Comparison of ENCODE assay signal across 24 cellular contexts in the genomic region with DNA sequence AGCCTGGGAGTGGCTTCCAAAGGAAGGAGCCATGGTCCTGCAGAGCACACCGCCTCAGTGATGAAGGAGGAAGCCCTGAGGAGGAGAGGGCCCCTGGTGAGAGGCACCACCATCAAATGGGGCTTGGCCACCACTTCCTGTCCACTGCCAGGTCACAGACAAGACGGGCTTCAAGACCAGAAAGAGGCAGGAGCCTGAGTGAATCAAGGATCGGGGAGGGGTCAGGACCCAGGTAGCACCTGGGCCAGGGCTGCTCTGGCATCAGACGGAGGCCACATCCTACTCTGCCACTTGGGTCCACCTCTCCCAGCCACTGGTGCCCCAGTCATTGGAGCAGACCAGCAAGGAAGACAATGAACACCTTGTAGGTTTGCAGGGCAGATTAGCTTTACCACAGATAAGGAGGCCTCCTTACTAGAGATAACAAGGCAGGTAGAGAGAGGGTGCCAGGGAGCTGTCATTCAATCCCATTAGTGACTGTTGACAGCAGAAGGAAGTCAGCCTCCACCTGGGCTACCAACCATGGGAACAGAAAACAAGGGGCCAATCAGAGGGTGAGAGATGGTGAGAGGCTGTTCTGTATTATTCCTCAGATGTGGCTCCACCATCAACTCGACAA.
DNase-seq lines count a peak whose midpoint lies in the region; ATAC-seq, FAIRE-seq and TF ChIP-seq lines count a peak whose summit lies in the region.
"Had no signal": no experiment of that assay in that cellular context is flagged by ENCODE, and none has a peak within 500 bp of the region (broad histone marks: within the 10 kb centered on the region; RNA-seq: fewer than 3 reads in every experiment).

No MANE protein-coding gene starts in this region.

- no peaks in the 10 kb centered on the region for H3K27me3 Mint-ChIP-seq in chondrocyte (ENCODE audit: low read depth)
- H3K27me3 Mint-ChIP-seq in immature natural killer cell (ENCODE audit: low read depth in 3 of 3) = peaks cover 0 to 3% (median 2%) of the 10 kb centered on the region in 3 donors
- H3K27me3 Mint-ChIP-seq: CD4-positive, alpha-beta memory T cell had no signal

- H3K9me3 ChIP-seq in body of pancreas = no peaks in the 10 kb centered on the region
- H3K9me3 ChIP-seq: BLaER1 treated with 17β-estradiol and CSF1 and Interleukin-3, amounts not matched to agents 10 nM and 100 nM had no signal

- peaks cover 0 to 39% of the 10 kb centered on the region in 2 donors for H3K36me3 ChIP-seq in body of pancreas (replicated peaks in 1 of 2; ENCODE audit: insufficient read depth in 1 of 2, low read depth in 2 of 2)

- DNase-seq in NCI-H2171 treated with DMSO at 0.1 percent for 48 hours (lab: John Stamatoyannopoulos, UW) = peak; percentile 11
- DNase-seq in NCI-H2171 (lab: John Stamatoyannopoulos, UW) = no peak
- DNase-seq in chondrocyte (ENCODE audit: low spot score) = no peak
- DNase-seq in omental fat pad (ENCODE audit: low spot score) = peak; percentile 2
- DNase-seq in retina = no peak
- DNase-seq in body of pancreas = no peak
- DNase-seq in GM12892 (ENCODE audit: insufficient read length) = no peak
- no peak for DNase-seq in immature natural killer cell
- DNase-seq: ACHN; CD4-positive, alpha-beta memory T cell; DMS153; Karpas-422; MV-4-11; NCI-H1105 treated with DMSO at 0.1 percent for 48 hours; NCI-H2029 treated with DMSO at 0.1 percent for 48 hours; NCI-H446; NCI-H526; Right ventricle myocardium superior had no signal

- no peak overlapping the region for H3K4me3 ChIP-seq in body of pancreas
- H3K4me3 ChIP-seq: BLaER1 treated with 17β-estradiol and CSF1 and Interleukin-3, amounts not matched to agents 10 nM and 100 nM had no signal

- peaks cover 55% of the 10 kb centered on the region for H3K4me1 Mint-ChIP-seq in chondrocyte (ENCODE audit: low read depth)
- no peaks in the 10 kb centered on the region for H3K4me1 Mint-ChIP-seq in immature natural killer cell
- H3K4me1 Mint-ChIP-seq: CD4-positive, alpha-beta memory T cell had no signal

- H3K27ac Mint-ChIP-seq in chondrocyte (ENCODE audit: unreplicated experiment) (peak overlapping the region; percentile 67), immature natural killer cell (no peak overlapping the region)
- H3K27ac Mint-ChIP-seq: CD4-positive, alpha-beta memory T cell had no signal

- TF ChIP-seq POLR2A in body of pancreas (IDR thresholded peaks at IDR 0.05) = no peak
- no peak for TF ChIP-seq POLR2A in GM12892 (IDR thresholded peaks at IDR 0.05; ENCODE audit: low read depth, low read length)

- H3K27ac ChIP-seq in body of pancreas = no peak overlapping the region
- H3K27ac ChIP-seq: 22Rv1 had no signal

- no peaks in the 10 kb centered on the region for H3K27me3 ChIP-seq in body of pancreas
- H3K27me3 ChIP-seq: BLaER1 treated with 17β-estradiol and CSF1 and Interleukin-3, amounts not matched to agents 10 nM and 100 nM had no signal

- ATAC-seq in omental fat pad (ENCODE audit: low FRiP score) (no peak), body of pancreas (no peak)

- H3K4me1 ChIP-seq in body of pancreas = peaks cover 37% of the 10 kb centered on the region

- no peaks in the 10 kb centered on the region for H3K9me3 Mint-ChIP-seq in chondrocyte (ENCODE audit: low read depth)
- no peaks in the 10 kb centered on the region for H3K9me3 Mint-ChIP-seq in immature natural killer cell

- H3K36me3 Mint-ChIP-seq in chondrocyte (ENCODE audit: low read depth) = peaks cover 32% of the 10 kb centered on the region
- no peaks in the 10 kb centered on the region for H3K36me3 Mint-ChIP-seq in immature natural killer cell
- H3K36me3 Mint-ChIP-seq: CD4-positive, alpha-beta memory T cell had no signal

- 67 to 68% methylated on average over 5 of the region's 5 CpGs for WGBS in body of pancreas, 2 donors

- TF ChIP-seq CTCF in chondrocyte (IDR thresholded peaks at IDR 0.05) (no peak), omental fat pad (IDR thresholded peaks at IDR 0.05) (no peak), body of pancreas (IDR thresholded peaks at IDR 0.05) (no peak)

- no peak for FAIRE-seq in GM12892 (lab: Jason Lieb, UNC)
- FAIRE-seq: G401.6, GM18507, GM19239, H54 had no signal

- intact Hi-C loops in body of pancreas (cut with DNase I) = loop anchor here (10.0 kb wide), 1 partner anchor 376 kb away; no protein-coding TSS in a partner anchor

- H3K4me3 Mint-ChIP-seq in chondrocyte (ENCODE audit: unreplicated experiment) (no peak overlapping the region), immature natural killer cell (no peak overlapping the region)
- H3K4me3 Mint-ChIP-seq: CD4-positive, alpha-beta memory T cell had no signal

Comparison
In these comparisons a context has a peak if more than half of its experiments do, and no peak if none do; other contexts are left out.
1. DNase-seq: peak in NCI-H2171 treated with DMSO at 0.1 percent for 48 hours (single experiment) and omental fat pad (single experiment); none in NCI-H2171 (single experiment), chondrocyte (single experiment), retina (single experiment), body of pancreas (0 of 4), GM12892 (single experiment) and immature natural killer cell (0 of 3).